Comparison of ENCODE assay signal across 8 cellular contexts in the genomic region with DNA sequence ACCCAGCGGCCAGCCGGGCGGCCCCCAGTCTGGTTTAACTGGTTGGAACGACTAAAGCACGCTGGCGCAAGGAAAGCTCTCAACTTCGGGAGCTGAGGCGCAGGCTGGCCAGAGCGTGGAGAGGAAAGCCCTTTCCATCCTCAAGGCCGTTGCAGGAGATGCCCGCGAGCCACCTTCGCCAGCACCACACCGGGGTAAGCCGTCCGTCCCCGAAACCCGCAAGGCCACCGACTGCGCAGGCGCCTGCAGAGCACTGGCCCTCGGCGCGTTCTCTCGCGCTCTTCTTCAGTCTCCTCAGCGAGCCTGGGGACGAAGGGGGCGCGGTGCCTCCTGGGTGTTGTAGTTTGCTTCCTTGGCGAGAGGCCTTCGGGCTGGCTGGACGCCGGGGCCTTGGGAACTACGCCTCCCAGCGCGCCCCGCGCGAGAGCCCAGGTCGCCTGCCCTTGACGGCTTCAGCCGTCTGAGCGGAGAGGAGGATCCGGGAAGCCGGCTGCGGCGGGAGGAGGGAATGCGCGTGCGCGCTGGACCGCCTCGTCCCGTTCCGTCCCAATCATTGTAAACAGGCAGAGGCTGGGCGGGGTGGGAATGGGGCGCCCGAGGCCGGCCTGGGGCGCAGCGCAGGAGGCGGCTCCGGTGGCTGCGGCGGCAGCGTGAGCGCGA. TPM values are rescaled to one million over a fixed set of nuclear protein-coding genes. Genes with fewer than 3 reads are reported as not detected.
DNase-seq lines count a peak whose midpoint lies in the region; ATAC-seq and TF ChIP-seq lines count a peak whose summit lies in the region.

TSS of gene RALBP1 (plus strand) at position 531 of the 660 bp plus-strand sequence. CDS start 37,533 bp downstream, outside the sequence.

- TF ChIP-seq POLR2A in GM15510 (IDR thresholded peaks at IDR 0.05; ENCODE audit: borderline replicate concordance, extremely low read depth, insufficient read length): peak; percentile 81

- no peaks in the 10 kb centered on the region for H3K27me3 ChIP-seq in upper lobe of right lung

- no peak for TF ChIP-seq CTCF in upper lobe of right lung (IDR thresholded peaks at IDR 0.05)

- H3K4me1 Mint-ChIP-seq in T-helper 17 cell: peaks cover 26% of the 10 kb centered on the region

- H3K36me3 ChIP-seq in upper lobe of right lung: peaks cover 4% of the 10 kb centered on the region

- ATAC-seq in HG02884 (IDR thresholded peaks at IDR 0.05; ENCODE audit: unreplicated experiment): peak; percentile 89
- ATAC-seq in T-helper 17 cell: peak; percentile 99
- peak; percentile 97 to 99 for ATAC-seq in left cardiac atrium
- peak; percentile 98 for ATAC-seq in upper lobe of right lung

- peak within 1 kb of the TSS; percentile 99 for H3K4me3 Mint-ChIP-seq in T-helper 17 cell

- peaks cover 10% of the 10 kb centered on the region for H3K36me3 Mint-ChIP-seq in T-helper 17 cell (ENCODE audit: low read depth)

- intact Hi-C loops in left cardiac atrium (cut with DNase I): loop anchor here in 1 of 2 donors (5.0 kb wide), 1 partner anchor 37 kb away; no protein-coding TSS in a partner anchor
- intact Hi-C loops in posterior vena cava (cut with DNase I): loop anchor here in 1 of 2 donors (10.0 kb wide), 1 partner anchor 140 kb away; the partner anchor contains the start of gene TWSG1
- intact Hi-C loops in upper lobe of right lung (cut with DNase I): no loop called here

- H3K27ac ChIP-seq in upper lobe of right lung: peak within 1 kb of the TSS; percentile 91

- H3K27ac Mint-ChIP-seq in T-helper 17 cell: peak within 1 kb of the TSS; percentile 92

- H3K4me1 ChIP-seq in upper lobe of right lung: peaks cover 11% of the 10 kb centered on the region

- H3K9me3 ChIP-seq in T-helper 17 cell (ENCODE audit: control insufficient read depth, low read length, poor library complexity, severe bottlenecking) (no peaks in the 10 kb centered on the region), upper lobe of right lung (no peaks in the 10 kb centered on the region)

- DNase-seq in NCI-H146 treated with DMSO at 0.1 percent for 48 hours (lab: John Stamatoyannopoulos, UW; ENCODE audit: unreplicated experiment) (peak; percentile 100), T-helper 17 cell (peak; percentile 96 to 98 (median 97)), amygdala (lab: John Stamatoyannopoulos, UW) (peak; percentile 92 to 100 (median 99)), left cardiac atrium (peak; percentile 100), posterior vena cava (ENCODE audit: low spot score) (peak; percentile 100), upper lobe of right lung (peak; percentile 100)

- H3K4me3 ChIP-seq in upper lobe of right lung: peak within 1 kb of the TSS; percentile 92

- peaks cover 16% of the 10 kb centered on the region for H3K27me3 Mint-ChIP-seq in T-helper 17 cell

RNA-seq across cellular contexts. Expression of gene RALBP1, which starts in this region (rescaled TPM):
- 10 to 100 TPM; 24.1 to 25.3 TPM for total RNA-seq in T-helper 17 cell
- total RNA-seq in left cardiac atrium: 10 to 100 TPM; 41.2 to 42.1 TPM
- total RNA-seq in posterior vena cava: 10 to 100 TPM; 41.4 to 50.4 TPM
- 53.3 TPM for total RNA-seq in upper lobe of right lung

Comparison
In these comparisons a context has a peak if more than half of its experiments do, and no peak if none do; other contexts are left out.
1. Peak in every context shown above with its lines: DNase-seq, ATAC-seq, H3K4me3 ChIP-seq and H3K27ac ChIP-seq.